Comparison of ENCODE assay signal across 17 cellular contexts in genomic region chr22:25130462-25130861, GRCh38.
"Had no signal": no experiment of that assay in that cellular context is flagged by ENCODE, and none has a peak within 500 bp of the region (broad histone marks: within the 10 kb centered on the region; RNA-seq: fewer than 3 reads in every experiment).

No MANE protein-coding gene starts in this region.

- H3K36me3 Mint-ChIP-seq: activated CD8-positive, alpha-beta memory T cell treated with anti-CD3 and anti-CD28 coated beads, Interleukin-2, amount 10 ng/mL, durations not matched to agents 7 days and 5 days; activated naive CD8-positive, alpha-beta T cell; natural killer cell treated with Interleukin-12 subunit alpha and Interleukin-12 subunit beta and Interleukin-15 and Interleukin-18, amount 100 ng/mL, for 72 hours had no signal

- H3K4me2 ChIP-seq: hepatocyte had no signal

- DNase-seq: activated CD4-positive, alpha-beta T cell treated with anti-CD3 and anti-CD28 coated beads, Interleukin-2, amount 50 U/mL, for 48 hours; activated CD8-positive, alpha-beta memory T cell treated with anti-CD3 and anti-CD28 coated beads, Interleukin-2, amount 10 ng/mL, durations not matched to agents 7 days and 5 days; activated effector memory CD4-positive, alpha-beta T cell treated with anti-CD3 and anti-CD28 coated beads, Interleukin-2, amount 50 U/mL, for 16 hours; activated T-cell treated with anti-CD3 and anti-CD28 coated beads, Interleukin-2, amount 50 U/mL, for 24 hours; mammary epithelial cell; occipital lobe; psoas muscle; SHP77; sigmoid colon; stimulated activated CD4-positive, alpha-beta T cell treated with anti-CD3 and anti-CD28 coated beads, Interleukin-2, amount 100 ng/mL, for 24 hours; stimulated activated naive CD4-positive, alpha-beta T cell; T-helper 17 cell had no signal

- H3K4me3 ChIP-seq: hepatocyte, psoas muscle, sigmoid colon had no signal

- H3K27me3 ChIP-seq: hepatocyte, sigmoid colon had no signal

- H3K4me3 Mint-ChIP-seq: activated CD8-positive, alpha-beta memory T cell treated with anti-CD3 and anti-CD28 coated beads, Interleukin-2, amount 10 ng/mL, durations not matched to agents 7 days and 5 days; activated naive CD8-positive, alpha-beta T cell; activated T-cell treated with anti-CD3 and anti-CD28 coated beads, Interleukin-2, amount 50 U/mL, for 24 hours; natural killer cell treated with Interleukin-12 subunit alpha and Interleukin-12 subunit beta and Interleukin-15 and Interleukin-18, amount 100 ng/mL, for 72 hours; T-helper 17 cell had no signal

- H3K27ac ChIP-seq: hepatocyte, sigmoid colon had no signal

- H3K9me3 ChIP-seq: psoas muscle, sigmoid colon had no signal

- H3K36me3 ChIP-seq: sigmoid colon had no signal

- H3K9me3 Mint-ChIP-seq: activated T-cell treated with anti-CD3 and anti-CD28 coated beads, Interleukin-2, amount 50 U/mL, for 24 hours; natural killer cell treated with Interleukin-12 subunit alpha and Interleukin-12 subunit beta and Interleukin-15 and Interleukin-18, amount 100 ng/mL, for 72 hours had no signal

- FAIRE-seq: bronchial epithelial cell, TTC549 had no signal

- H2AFZ ChIP-seq: hepatocyte had no signal

- ATAC-seq: activated CD8-positive, alpha-beta memory T cell treated with anti-CD3 and anti-CD28 coated beads, Interleukin-2, amount 10 ng/mL, durations not matched to agents 7 days and 5 days; natural killer cell treated with Interleukin-12 subunit alpha and Interleukin-12 subunit beta and Interleukin-15 and Interleukin-18, amount 100 ng/mL, for 72 hours; psoas muscle; T-helper 17 cell had no signal

- H3K27ac Mint-ChIP-seq: activated CD8-positive, alpha-beta memory T cell treated with anti-CD3 and anti-CD28 coated beads, Interleukin-2, amount 10 ng/mL, durations not matched to agents 7 days and 5 days; activated naive CD8-positive, alpha-beta T cell; activated T-cell treated with anti-CD3 and anti-CD28 coated beads, Interleukin-2, amount 50 U/mL, for 24 hours; natural killer cell treated with Interleukin-12 subunit alpha and Interleukin-12 subunit beta and Interleukin-15 and Interleukin-18, amount 100 ng/mL, for 72 hours; T-helper 17 cell had no signal

- H3K27me3 Mint-ChIP-seq: activated CD8-positive, alpha-beta memory T cell treated with anti-CD3 and anti-CD28 coated beads, Interleukin-2, amount 10 ng/mL, durations not matched to agents 7 days and 5 days; activated naive CD8-positive, alpha-beta T cell; activated T-cell treated with anti-CD3 and anti-CD28 coated beads, Interleukin-2, amount 50 U/mL, for 24 hours; T-helper 17 cell had no signal
